In the genomic region with DNA sequence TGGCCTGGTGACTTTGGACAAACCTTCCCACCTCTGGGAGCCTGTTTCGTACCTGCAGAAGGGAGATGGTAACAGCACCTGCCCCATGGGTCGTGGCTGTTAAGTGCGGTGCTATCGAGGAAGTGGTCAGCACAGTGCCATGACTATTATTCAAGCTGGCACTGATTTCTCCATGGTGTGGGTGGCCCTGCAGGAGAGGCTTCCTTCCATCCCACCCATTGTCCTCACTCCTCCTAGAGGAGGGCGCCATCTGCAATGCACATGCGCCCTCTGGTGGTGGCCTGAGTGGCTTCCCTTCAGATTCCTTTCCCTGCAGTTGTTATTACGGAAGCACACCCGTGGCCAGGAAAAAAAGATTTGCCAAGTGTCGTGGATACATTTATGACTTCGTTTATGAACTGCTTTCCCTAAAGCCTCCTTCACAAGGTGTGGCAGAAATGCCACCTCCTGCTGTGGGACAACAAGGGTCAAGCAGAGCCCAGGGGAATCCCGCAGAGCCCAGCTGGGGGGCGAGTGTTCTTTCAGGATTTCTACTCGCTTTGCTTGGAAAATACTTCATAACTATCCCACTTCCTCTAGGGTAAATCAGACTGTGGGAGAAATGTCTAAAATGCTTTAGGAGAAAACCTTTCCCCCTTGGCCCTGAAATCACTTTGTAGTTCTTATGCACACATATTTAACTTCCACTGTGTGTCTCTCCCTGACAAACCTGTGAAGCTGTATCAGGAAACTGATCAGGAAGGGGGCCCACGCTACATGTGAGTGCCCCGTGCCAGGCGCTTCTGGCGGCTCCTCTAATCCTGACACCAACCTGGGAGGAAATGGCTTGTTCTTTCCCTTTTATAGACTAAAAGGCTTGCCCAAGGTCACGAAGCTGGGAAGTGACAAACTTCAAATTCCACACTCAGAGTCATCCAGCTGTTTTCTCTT, we compare ENCODE assay signal across 8 cellular contexts.
DNase-seq lines count a peak whose midpoint lies in the region; ATAC-seq lines count a peak whose summit lies in the region.

No MANE protein-coding gene starts in this region.

- H3K27me3 ChIP-seq in layer of hippocampus (ENCODE audit: control insufficient read depth, insufficient read depth, low read length): no peaks in the 10 kb centered on the region

- DNase-seq in DMS 273 treated with DMSO at 0.1 percent for 48 hours (lab: John Stamatoyannopoulos, UW) (peak; percentile 35), NCI-H2196 treated with DMSO at 0.1 percent for 48 hours (lab: John Stamatoyannopoulos, UW; ENCODE audit: unreplicated experiment) (peak; percentile 50), cerebellar cortex (ENCODE audit: low spot score) (peak; percentile 81)
- peak; percentile 56 for DNase-seq in activated CD4-positive, CD25-positive, alpha-beta regulatory T cell treated with anti-CD3 and anti-CD28 coated beads, Interleukin-2, amount 50 U/mL, for 16 hours (ENCODE audit: low read depth, low spot score)
- DNase-seq in stimulated activated CD4-positive, alpha-beta T cell treated with anti-CD3 and anti-CD28 coated beads, Interleukin-1b, Interleukin-23, amount 100 ng/mL, for 24 hours (ENCODE audit: low read depth in 4 of 4, low spot score in 1 of 4): peak; percentile 61 to 72 (median 64)

- peak overlapping the region; percentile 67 for H3K27ac ChIP-seq in layer of hippocampus (ENCODE audit: low read depth, low read length)

- ATAC-seq in HG02610 (IDR thresholded peaks at IDR 0.05; ENCODE audit: unreplicated experiment) (peak; percentile 51), HG03565 (IDR thresholded peaks at IDR 0.05; ENCODE audit: unreplicated experiment) (no peak)
